In the genomic region with DNA sequence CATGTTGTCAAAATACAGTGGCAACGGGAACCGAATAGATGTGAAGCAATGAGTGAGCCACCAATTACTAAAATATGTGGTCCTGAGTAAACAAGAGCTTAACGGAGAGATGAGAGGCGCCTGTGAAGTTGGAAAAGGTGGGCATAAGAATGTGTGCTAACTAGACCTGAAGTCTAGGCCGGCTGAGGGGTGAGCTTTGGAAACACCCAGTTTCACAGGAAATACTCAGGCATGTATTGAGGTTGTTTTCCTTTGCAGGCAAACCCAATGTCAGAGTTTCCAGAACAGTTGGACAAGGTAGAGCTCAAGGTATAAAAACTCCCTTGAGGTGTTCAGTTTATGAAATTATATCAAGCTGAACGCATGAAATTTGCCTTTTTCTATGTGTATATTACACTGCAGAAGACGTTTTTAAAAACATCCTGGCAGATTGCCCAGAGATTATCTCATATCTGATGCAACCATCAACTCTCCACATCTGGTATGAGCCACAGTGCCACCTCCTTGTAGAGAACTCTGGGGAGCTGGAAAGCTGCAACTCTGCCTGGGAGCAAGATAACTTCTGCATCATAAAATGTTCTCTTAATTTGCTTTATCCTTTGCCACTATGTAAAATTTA, we compare ENCODE assay signal across 8 cellular contexts. TPM values are rescaled to one million over a fixed set of nuclear protein-coding genes. Genes with fewer than 3 reads are reported as not detected.
A peak's percentile ranks its signal among the peaks of the same experiment; 100 is the strongest.
DNase-seq lines count a peak whose midpoint lies in the region; ATAC-seq, FAIRE-seq and TF ChIP-seq lines count a peak whose summit lies in the region.

No MANE protein-coding gene starts in this region.

- H3K4me3 ChIP-seq in BJ (ENCODE audit: low read depth, low read length) (no peak overlapping the region), endothelial cell of umbilical vein (replicated peaks in 1 of 3; ENCODE audit: insufficient read depth in 1 of 3, low read depth in 1 of 3, low read length in 3 of 3) (no peak overlapping the region), ascending aorta (no peak overlapping the region), gastroesophageal sphincter (no peak overlapping the region)

- H3K9me1 ChIP-seq in endothelial cell of umbilical vein (replicated peaks; ENCODE audit: control insufficient read depth, extremely low read depth, insufficient read depth, low read length), result no peaks in the 10 kb centered on the region

- CTCF ChIA-PET in BJ (lab: Yijun Ruan, JAX), result interaction anchor here (0.8 to 1.1 kb wide), 2 partner anchors 14 to 324 kb away, joined by 4 read pairs; no protein-coding TSS in a partner anchor
- CTCF ChIA-PET in endothelial cell of umbilical vein (lab: Charles Lee), result interaction anchor here (1.0 to 2.4 kb wide), 5 partner anchors 10 to 22 kb away, joined by 3 to 7 read pairs (median 4); no protein-coding TSS in a partner anchor

- no peak overlapping the region for H3K9ac ChIP-seq in endothelial cell of umbilical vein (replicated peaks; ENCODE audit: extremely low read depth, insufficient read depth, low read length)

- H3K36me3 ChIP-seq in BJ (ENCODE audit: control insufficient read depth, insufficient read depth, low read length) (no peaks in the 10 kb centered on the region), endothelial cell of umbilical vein (ENCODE audit: control insufficient read depth in 2 of 2, extremely low read depth in 1 of 2, insufficient read depth in 2 of 2, low read length in 2 of 2) (no peaks in the 10 kb centered on the region), ascending aorta (no peaks in the 10 kb centered on the region), gastroesophageal sphincter (no peaks in the 10 kb centered on the region)

- WGBS in gastroesophageal sphincter (ENCODE audit: low coverage in 1 of 2), 2 donors, result 5 to 62% methylated on average over 2 to 7 of the region's 7 CpGs

- H2AFZ ChIP-seq in endothelial cell of umbilical vein (ENCODE audit: low read depth, low read length), result no peak overlapping the region

- POLR2A ChIA-PET in BJ (lab: Charles Lee), result no interaction called here
- POLR2A ChIA-PET in endothelial cell of umbilical vein (lab: Charles Lee), result no interaction called here

- BruUV-seq in endothelial cell of umbilical vein (replicated peaks; lab: Mats Ljungman, UMichigan), result no TSS peak

- no peak for TF ChIP-seq EP300 in gastroesophageal sphincter (IDR thresholded peaks at IDR 0.05)

- peaks cover 7% of the 10 kb centered on the region for H3K4me1 ChIP-seq in endothelial cell of umbilical vein (ENCODE audit: control insufficient read depth, extremely low read depth, insufficient read depth, low read length)
- H3K4me1 ChIP-seq in ascending aorta, result peaks cover 4 to 6% of the 10 kb centered on the region in 2 donors
- H3K4me1 ChIP-seq in gastroesophageal sphincter, result peaks cover 0 to 18% (median 3%) of the 10 kb centered on the region in 3 donors

- DNase-seq in BJ (ENCODE audit: low read depth), result peak; percentile 56
- peak; percentile 42 for DNase-seq in H54 (ENCODE audit: insufficient read length, low spot score)
- DNase-seq in OCI-M1 (lab: John Stamatoyannopoulos, UW), result peak; percentile 27
- peak; percentile 9 for DNase-seq in endothelial cell of umbilical vein (ENCODE audit: low read depth, low spot score)
- DNase-seq in NCI-H187 (lab: John Stamatoyannopoulos, UW), result no peak
- DNase-seq in ascending aorta (ENCODE audit: low spot score in 2 of 2), result no peak

- H3K27ac ChIP-seq in endothelial cell of umbilical vein (ENCODE audit: insufficient read depth, low read depth, low read length) (no peak overlapping the region), ascending aorta (no peak overlapping the region), gastroesophageal sphincter (no peak overlapping the region)

- TF ChIP-seq CTCF in BJ (IDR thresholded peaks at IDR 0.05; ENCODE audit: insufficient read depth, low read depth, low read length) (peak; percentile 26; the same call in 1 of the 2 replicates), endothelial cell of umbilical vein (IDR thresholded peaks at IDR 0.05; ENCODE audit: extremely low read depth in 1 of 2, insufficient read depth in 1 of 2, low read depth in 1 of 2, low read length in 2 of 2) (no peak), ascending aorta (IDR thresholded peaks at IDR 0.05) (no peak), gastroesophageal sphincter (IDR thresholded peaks at IDR 0.05) (no peak)

- H3K79me2 ChIP-seq in endothelial cell of umbilical vein (ENCODE audit: control insufficient read depth, insufficient read depth, low read length), result no peaks in the 10 kb centered on the region

- no peaks in the 10 kb centered on the region for H3K9me3 ChIP-seq in endothelial cell of umbilical vein (replicated peaks; ENCODE audit: control insufficient read depth, insufficient read depth, low read length)
- H3K9me3 ChIP-seq in ascending aorta, result no peaks in the 10 kb centered on the region
- no peaks in the 10 kb centered on the region for H3K9me3 ChIP-seq in gastroesophageal sphincter

- H3K27me3 ChIP-seq in BJ (ENCODE audit: control insufficient read depth, insufficient read depth, low read length) (peaks cover 1% of the 10 kb centered on the region; the same call in 1 of the 2 replicates), endothelial cell of umbilical vein (ENCODE audit: control insufficient read depth in 2 of 2, insufficient read depth in 2 of 2, low read length in 2 of 2) (no peaks in the 10 kb centered on the region), ascending aorta (no peaks in the 10 kb centered on the region), gastroesophageal sphincter (no peaks in the 10 kb centered on the region)

- no peak for ATAC-seq in GM18867 (IDR thresholded peaks at IDR 0.05; ENCODE audit: unreplicated experiment)
- ATAC-seq in gastroesophageal sphincter, result no peak

- peak; percentile 94 for FAIRE-seq in H54 (lab: Jason Lieb, UNC)
- peak; percentile 44 for FAIRE-seq in endothelial cell of umbilical vein (lab: Jason Lieb, UNC)

- no peaks in the 10 kb centered on the region for H4K20me1 ChIP-seq in endothelial cell of umbilical vein (replicated peaks; ENCODE audit: control insufficient read depth, extremely low read depth, insufficient read depth, low read length)

- H3K4me2 ChIP-seq in endothelial cell of umbilical vein (ENCODE audit: insufficient read depth, low read length), result no peak overlapping the region

- dilution Hi-C loops in endothelial cell of umbilical vein (cut with MboI; ENCODE audit: extremely low pct_ligation_motif_present, low sequenced_read_pairs), result no loop called here

- TF ChIP-seq POLR2A in H54 (IDR thresholded peaks at IDR 0.05; ENCODE audit: low read depth, low read length), result no peak
- no peak for TF ChIP-seq POLR2A in endothelial cell of umbilical vein (IDR thresholded peaks at IDR 0.05; ENCODE audit: low read depth, low read length)
- TF ChIP-seq POLR2A in gastroesophageal sphincter (IDR thresholded peaks at IDR 0.05), result no peak

- intact Hi-C loops in endothelial cell of umbilical vein (cut with micrococcal nuclease) (no loop called here), ascending aorta (cut with DNase I) (no loop called here)

TF ChIP-seq in endothelial cell of umbilical vein, 7 proteins besides CTCF, POLR2A, EP300 and RAD21:
- TF ChIP-seq EZH2 (IDR thresholded peaks at IDR 0.05; ENCODE audit: borderline replicate concordance, low read depth, low read length, severe bottlenecking) (no peak), GATA2 (IDR thresholded peaks at IDR 0.05; ENCODE audit: insufficient read depth, insufficient read length, low read depth, low read length) (peak; percentile 31), POLR2AphosphoS5 (IDR thresholded peaks at IDR 0.05; ENCODE audit: insufficient read depth, low read depth, low read length) (no peak), JUN (IDR thresholded peaks at IDR 0.05; ENCODE audit: borderline replicate concordance, insufficient read depth, insufficient read length, low read depth) (no peak), MYC (IDR thresholded peaks at IDR 0.05; ENCODE audit: low read depth, low read length) (no peak), FOS (IDR thresholded peaks at IDR 0.05; ENCODE audit: borderline replicate concordance, insufficient read depth, low read length) (no peak)
- TF ChIP-seq, protein P1, sequence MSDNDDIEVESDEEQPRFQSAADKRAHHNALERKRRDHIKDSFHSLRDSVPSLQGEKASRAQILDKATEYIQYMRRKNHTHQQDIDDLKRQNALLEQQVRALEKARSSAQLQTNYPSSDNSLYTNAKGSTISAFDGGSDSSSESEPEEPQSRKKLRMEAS (IDR thresholded peaks at IDR 0.05; ENCODE audit: insufficient read depth, insufficient read length), result no peak

RNA-seq across cellular contexts. Expression of a gene that starts 3.9 kb away (rescaled TPM):
- polyA plus RNA-seq in BJ (2011; rRNA removed) (4.5 and 7.0 TPM in 2 replicates), endothelial cell of umbilical vein (3.1 and 4.0 TPM in 2 replicates)
- polyA minus RNA-seq in BJ (2011; rRNA and poly(A)+ RNA removed), result 6.1 and 6.7 TPM in 2 replicates
- total RNA-seq in endothelial cell of umbilical vein (4.8 and 7.3 TPM in 2 replicates), ascending aorta (not detected), gastroesophageal sphincter (10 to 100 TPM in 1 of 4 donors, 1 to 10 TPM in 3; 5.3 to 11.1 (median 5.9) TPM)
- 2.9 and 4.6 TPM in 2 replicates for polyA plus RNA-seq in endothelial cell of umbilical vein (2011; cell fraction: cytosol; rRNA removed)
- polyA plus RNA-seq in endothelial cell of umbilical vein (2011; cell fraction: nucleus; rRNA removed), result 6.4 and 7.5 TPM in 2 replicates
- polyA plus RNA-seq in endothelial cell of umbilical vein (2012), result 5.4 and 6.8 TPM in 2 replicates
- 10.1 and 11.7 TPM in 2 replicates for polyA minus RNA-seq in endothelial cell of umbilical vein
- 1.5 TPM for polyA minus RNA-seq in endothelial cell of umbilical vein (2011; cell fraction: cytosol; rRNA and poly(A)+ RNA removed)
- polyA minus RNA-seq in endothelial cell of umbilical vein (2011; cell fraction: nucleus; rRNA and poly(A)+ RNA removed), result 12.0 and 14.6 TPM in 2 replicates

Comparison
In these comparisons a context has a peak if more than half of its experiments do, and no peak if none do; other contexts are left out.
1. DNase-seq: peak in BJ (single experiment), H54 (single experiment), OCI-M1 (single experiment) and endothelial cell of umbilical vein (single experiment); none in NCI-H187 (0 of 2) and ascending aorta (0 of 2).